In genomic region chr14:94143239-94143638, GRCh38 we compare ENCODE assay signal across 1 cellular context.
TF ChIP-seq lines count a peak whose summit lies in the region.

No MANE protein-coding gene starts in this region.

TF ChIP-seq in liver, 16 proteins besides CTCF, POLR2A, EP300 and RAD21 (continued from another document):
- TF ChIP-seq ZBTB33 (IDR thresholded peaks at IDR 0.05) (no peak), GABPA (IDR thresholded peaks at IDR 0.05 in 1 of 2, conservative IDR thresholded peaks at IDR 0.05 in 1 of 2) (no peak), REST (IDR thresholded peaks at IDR 0.05) (no peak), HNF4A (conservative IDR thresholded peaks at IDR 0.05) (no peak), FOXA2 (IDR thresholded peaks at IDR 0.05) (no peak), SP1 (IDR thresholded peaks at IDR 0.05) (no peak), NR2F2 (IDR thresholded peaks at IDR 0.05) (no peak), FOXA1 (IDR thresholded peaks at IDR 0.05) (no peak), ATF3 (IDR thresholded peaks at IDR 0.05) (no peak), HNF4G (IDR thresholded peaks at IDR 0.05) (no peak), RXRA (IDR thresholded peaks at IDR 0.05) (no peak)
TF ChIP-seq in liver: peak in this region for 0.
